ENCODE assay signal across 11 cellular contexts in the genomic region with DNA sequence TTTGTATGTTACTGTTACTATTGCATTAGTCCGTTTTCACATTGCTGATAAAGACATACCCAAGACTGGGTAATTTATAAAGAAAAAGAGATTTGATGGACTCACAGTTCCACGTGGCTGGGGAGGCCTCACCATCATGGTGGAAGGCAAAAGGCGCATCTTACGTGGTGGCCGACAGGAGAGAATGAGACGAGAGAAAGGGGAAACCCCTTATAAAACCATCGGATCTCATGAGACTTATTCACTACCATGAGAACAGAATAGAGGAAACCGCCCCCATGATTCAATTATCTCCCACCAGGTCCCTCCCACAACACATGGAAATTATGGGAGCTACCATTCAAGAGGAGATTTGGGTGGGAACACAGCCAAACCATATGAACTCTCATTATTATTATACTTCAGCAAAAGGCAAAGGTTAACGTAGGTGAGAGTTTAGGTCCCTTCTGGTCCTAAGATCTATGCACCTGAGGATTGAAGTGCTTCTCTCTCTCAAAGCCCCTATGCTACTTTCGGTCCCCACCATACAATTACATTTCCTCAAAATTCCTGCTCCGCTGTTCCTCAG. TPM values are rescaled to one million over a fixed set of nuclear protein-coding genes. Genes with fewer than 3 reads are reported as not detected.
"Had no signal": no experiment of that assay in that cellular context is flagged by ENCODE, and none has a peak within 500 bp of the region (broad histone marks: within the 10 kb centered on the region; RNA-seq: fewer than 3 reads in every experiment).

No MANE protein-coding gene starts in this region.

RNA-seq across cellular contexts. Expression of a gene that starts 31.6 kb away (rescaled TPM):
- total RNA-seq: glomerular endothelial cell; left ventricle myocardium superior; mesenteric fat pad; natural killer cell treated with Interleukin-12 subunit alpha and Interleukin-12 subunit beta and Interleukin-15 and Interleukin-18, amount 100 ng/mL, for 72 hours; occipital lobe; psoas muscle; spleen; stomach; subcutaneous adipose tissue; temporal lobe had no signal
- polyA plus RNA-seq: ovary, spleen had no signal
